Comparison of ENCODE assay signal across 14 cellular contexts in genomic region chr3:5126586-5126985, GRCh38. TPM values are rescaled to one million over a fixed set of nuclear protein-coding genes. Genes with fewer than 3 reads are reported as not detected.
DNase-seq lines count a peak whose midpoint lies in the region; ATAC-seq, FAIRE-seq and TF ChIP-seq lines count a peak whose summit lies in the region.
"Had no signal": no experiment of that assay in that cellular context is flagged by ENCODE, and none has a peak within 500 bp of the region (broad histone marks: within the 10 kb centered on the region; RNA-seq: fewer than 3 reads in every experiment).

No MANE protein-coding gene starts in this region.

- no peak overlapping the region for H3K4me3 ChIP-seq in mammary epithelial cell (replicated peaks in 1 of 3; ENCODE audit: insufficient read depth in 1 of 3, low read depth in 2 of 3, low read length in 3 of 3)

- TF ChIP-seq POLR2A in GM12891 (IDR thresholded peaks at IDR 0.05; ENCODE audit: low read depth, low read length), result no peak

- H3K9ac ChIP-seq in mammary epithelial cell (ENCODE audit: insufficient read depth, low read length), result no peak overlapping the region
- H3K9ac ChIP-seq: parathyroid adenoma had no signal

- peak overlapping the region; percentile 90 for H3K27ac Mint-ChIP-seq in osteocyte (ENCODE audit: unreplicated experiment)

- H3K27ac ChIP-seq in mammary epithelial cell (ENCODE audit: insufficient read depth, low read depth, low read length), result peak overlapping the region; percentile 57
- H3K27ac ChIP-seq: 22Rv1, parathyroid adenoma had no signal

- no peak overlapping the region for H2AFZ ChIP-seq in mammary epithelial cell (ENCODE audit: low read depth, low read length)
- H2AFZ ChIP-seq: parathyroid adenoma had no signal

- TF ChIP-seq CTCF in mammary epithelial cell (conservative IDR thresholded peaks at IDR 0.05 in 1 of 2, IDR thresholded peaks at IDR 0.05 in 1 of 2; ENCODE audit: extremely low read depth in 1 of 2, insufficient read depth in 1 of 2, low read depth in 1 of 2, low read length in 2 of 2) (no peak), osteocyte (IDR thresholded peaks at IDR 0.05) (no peak)

- H3K36me3 Mint-ChIP-seq in osteocyte (ENCODE audit: unreplicated experiment), result peaks cover 3% of the 10 kb centered on the region

- H4K20me1 ChIP-seq in mammary epithelial cell (ENCODE audit: insufficient read depth, low read length), result no peaks in the 10 kb centered on the region

- in situ Hi-C loops in mammary epithelial cell (cut with MboI; ENCODE audit: low sequenced_read_pairs in 2 of 2), result loop anchor here in 1 of 2 donors (10.0 kb wide), 1 partner anchor 68 kb away; no protein-coding TSS in a partner anchor

- H3K4me1 ChIP-seq in mammary epithelial cell (ENCODE audit: insufficient read depth, low read length), result peaks cover 23% of the 10 kb centered on the region

- peaks cover 63% of the 10 kb centered on the region for H3K4me1 Mint-ChIP-seq in osteocyte (ENCODE audit: unreplicated experiment)

- peak overlapping the region; percentile 26 for H3K4me3 Mint-ChIP-seq in osteocyte (ENCODE audit: unreplicated experiment)

- peak; percentile 33 to 75 for DNase-seq in NOMO-1 (lab: John Stamatoyannopoulos, UW; ENCODE audit: unreplicated experiment in 2 of 2)
- no peak for DNase-seq in NOMO-1 treated with dmso at 0.1 percent for 144 hours (lab: John Stamatoyannopoulos, UW; ENCODE audit: unreplicated experiment)
- DNase-seq in MV-4-11 (lab: John Stamatoyannopoulos, UW), result peak; percentile 78
- DNase-seq in mammary epithelial cell, result peak; percentile 37
- no peak for DNase-seq in osteocyte (ENCODE audit: extremely low spot score, unreplicated experiment)
- no peak for DNase-seq in GM12891 (ENCODE audit: insufficient read length, low spot score)
- DNase-seq: hypothalamus; Karpas-422; SHP77 treated with DMSO at 0.1 percent for 48 hours; stimulated activated CD4-positive, alpha-beta T cell treated with anti-CD3 and anti-CD28 coated beads, Interleukin-4, amount 100 ng/mL, for 24 hours had no signal

- H3K79me2 ChIP-seq in mammary epithelial cell (ENCODE audit: insufficient read depth, low read length), result peaks cover 94% of the 10 kb centered on the region

- CTCF ChIA-PET in mammary epithelial cell (lab: Charles Lee; ENCODE audit: low non-redundant PET), result no interaction called here

- FAIRE-seq in GM12891 (lab: Jason Lieb, UNC), result no peak

- ATAC-seq in HG03139 (IDR thresholded peaks at IDR 0.05; ENCODE audit: unreplicated experiment) (no peak), GM21528 (IDR thresholded peaks at IDR 0.05; ENCODE audit: low FRiP score, unreplicated experiment) (no peak)

- no peaks in the 10 kb centered on the region for H3K36me3 ChIP-seq in mammary epithelial cell (ENCODE audit: insufficient read depth, low read length)

- intact Hi-C loops in mammary epithelial cell (cut with micrococcal nuclease), result no loop called here

- H3K9me3 ChIP-seq in mammary epithelial cell (replicated peaks; ENCODE audit: insufficient read depth, low read length), result no peaks in the 10 kb centered on the region

- no peaks in the 10 kb centered on the region for H3K27me3 Mint-ChIP-seq in osteocyte (ENCODE audit: unreplicated experiment)

- H3K4me2 ChIP-seq in mammary epithelial cell (ENCODE audit: insufficient read depth, low read depth, low read length), result peak overlapping the region; percentile 41

- dilution Hi-C loops in mammary epithelial cell (cut with HindIII; ENCODE audit: low sequenced_read_pairs), result no loop called here

- no TSS peak for BruUV-seq in mammary epithelial cell (replicated peaks; lab: Mats Ljungman, UMichigan)

- no peaks in the 10 kb centered on the region for H3K9me3 Mint-ChIP-seq in osteocyte (ENCODE audit: unreplicated experiment)

- no peaks in the 10 kb centered on the region for H3K27me3 ChIP-seq in mammary epithelial cell (ENCODE audit: insufficient read depth, low read length)

TF ChIP-seq in GM12891, 5 proteins besides CTCF, POLR2A, EP300 and RAD21:
- TF ChIP-seq TAF1 (IDR thresholded peaks at IDR 0.05; ENCODE audit: low read depth, low read length) (no peak), PAX5 (IDR thresholded peaks at IDR 0.05; ENCODE audit: insufficient read depth, low read length, severe bottlenecking) (no peak), POLR2AphosphoS5 (IDR thresholded peaks at IDR 0.05; ENCODE audit: low read depth, low read length) (no peak), POU2F2 (IDR thresholded peaks at IDR 0.05; ENCODE audit: low read depth, low read length) (no peak), SPI1 (IDR thresholded peaks at IDR 0.05; ENCODE audit: low read depth, low read length) (no peak)

RNA-seq across cellular contexts. Expression of gene ARL8B, which starts 4.5 kb away (rescaled TPM):
- 10 to 100 TPM; 60.7 to 77.8 TPM for total RNA-seq in mammary epithelial cell
- polyA plus RNA-seq in mammary epithelial cell, result 42.8 TPM
- polyA minus RNA-seq in mammary epithelial cell, result 75.5 TPM
- total RNA-seq in osteocyte, result 85.6 and 86.0 TPM in 2 replicates
- 33.2 TPM for polyA plus RNA-seq in GM12891 (2012; ENCODE audit: low read depth, missing spikeins)

Comparison
In these comparisons a context has a peak if more than half of its experiments do, and no peak if none do; other contexts are left out.
1. DNase-seq: peak in NOMO-1 (2 of 2), MV-4-11 (single experiment) and mammary epithelial cell (single experiment); none in NOMO-1 treated with dmso at 0.1 percent for 144 hours (single experiment), osteocyte (single experiment) and GM12891 (single experiment).